21 cellular contexts compared by ENCODE assay signal in genomic region chr21:35481005-35481404, GRCh38.
A peak's percentile ranks its signal among the peaks of the same experiment; 100 is the strongest.
DNase-seq lines count a peak whose midpoint lies in the region; FAIRE-seq and TF ChIP-seq lines count a peak whose summit lies in the region.
"Had no signal": no experiment of that assay in that cellular context is flagged by ENCODE, and none has a peak within 500 bp of the region (broad histone marks: within the 10 kb centered on the region; RNA-seq: fewer than 3 reads in every experiment).

No MANE protein-coding gene starts in this region.

- H3K9me3 ChIP-seq in astrocyte (ENCODE audit: insufficient read depth, low read depth, low read length) (no peaks in the 10 kb centered on the region), small intestine (ENCODE audit: control insufficient read depth, low read depth) (no peaks in the 10 kb centered on the region)
- H3K9me3 ChIP-seq: Caco-2 had no signal

- peaks cover 14% of the 10 kb centered on the region for H3K4me1 ChIP-seq in astrocyte (ENCODE audit: insufficient read depth, low read length)
- no peaks in the 10 kb centered on the region for H3K4me1 ChIP-seq in small intestine (ENCODE audit: control insufficient read depth in 2 of 2, insufficient read depth in 1 of 2, low read depth in 1 of 2, low read length in 1 of 2)
- H3K4me1 ChIP-seq: Caco-2 had no signal

- no peak overlapping the region for H3K4me3 Mint-ChIP-seq in activated CD4-positive, alpha-beta T cell treated with anti-CD3 and anti-CD28 coated beads, Interleukin-2, amount 10 ng/mL, durations not matched to agents 24 days and 14 days
- H3K4me3 Mint-ChIP-seq in astrocyte (ENCODE audit: unreplicated experiment): no peak overlapping the region
- H3K4me3 Mint-ChIP-seq: B cell; CD4-positive, CD25-positive, alpha-beta regulatory T cell; CD8-positive, alpha-beta T cell; GM23338; H9 had no signal

- TF ChIP-seq CTCF in astrocyte (IDR thresholded peaks at IDR 0.05; ENCODE audit: insufficient read depth, low read depth, low read length): no peak

- peaks cover 23% of the 10 kb centered on the region for H3K4me1 Mint-ChIP-seq in activated CD4-positive, alpha-beta T cell treated with anti-CD3 and anti-CD28 coated beads, Interleukin-2, amount 10 ng/mL, durations not matched to agents 24 days and 14 days
- peaks cover 24% of the 10 kb centered on the region for H3K4me1 Mint-ChIP-seq in astrocyte (ENCODE audit: low read depth, unreplicated experiment)

- H3K27me3 ChIP-seq in astrocyte (ENCODE audit: insufficient read depth, low read length) (no peaks in the 10 kb centered on the region), small intestine (ENCODE audit: control insufficient read depth in 2 of 2, insufficient read depth in 2 of 2, low read length in 2 of 2) (no peaks in the 10 kb centered on the region)
- H3K27me3 ChIP-seq: BLaER1 had no signal

- peak; percentile 41 for DNase-seq in activated CD4-positive, alpha-beta T cell treated with anti-CD3 and anti-CD28 coated beads, Interleukin-2, amount 10 ng/mL, durations not matched to agents 24 days and 14 days
- DNase-seq in activated CD4-positive, alpha-beta T cell treated with anti-CD3 and anti-CD28 coated beads for 4 hours: no peak
- DNase-seq in astrocyte (ENCODE audit: low read depth) (no peak), small intestine (peak; percentile 25), putamen (ENCODE audit: low spot score) (no peak)
- DNase-seq in activated CD8-positive, alpha-beta memory T cell treated with anti-CD3 and anti-CD28 coated beads for 24 hours: no peak
- DNase-seq: Caco-2; CD4-positive, CD25-positive, alpha-beta regulatory T cell; CD8-positive, alpha-beta T cell; DMS153; EL; GDM1; H9 had no signal

- WGBS in small intestine, 3 donors: 68 to 86% (median 76%) methylated on average over 6 of the region's 6 CpGs

- no peak overlapping the region for H3K4me3 ChIP-seq in astrocyte (ENCODE audit: insufficient read depth, low read depth, low read length)
- no peak overlapping the region for H3K4me3 ChIP-seq in small intestine (ENCODE audit: low read depth in 1 of 2, low read length in 2 of 2)
- H3K4me3 ChIP-seq: BLaER1, GM12878, GM23338 had no signal

- FAIRE-seq in astrocyte (lab: Jason Lieb, UNC): no peak
- FAIRE-seq in small intestine (lab: Jason Lieb, UNC): no peak
- FAIRE-seq: A204.1, GM12878, GM19239 had no signal

- H3K9ac ChIP-seq in astrocyte (ENCODE audit: low read length): no peak overlapping the region
- H3K9ac ChIP-seq: BLaER1 had no signal

- H3K36me3 ChIP-seq in astrocyte (ENCODE audit: insufficient read depth, low read length): no peaks in the 10 kb centered on the region
- no peaks in the 10 kb centered on the region for H3K36me3 ChIP-seq in small intestine (ENCODE audit: control insufficient read depth in 2 of 2, insufficient read depth in 2 of 2, low read length in 2 of 2)
- H3K36me3 ChIP-seq: BLaER1 had no signal

- no peak overlapping the region for H3K4me2 ChIP-seq in astrocyte (ENCODE audit: low read length)
- H3K4me2 ChIP-seq: BLaER1, GM23338 had no signal

- no peaks in the 10 kb centered on the region for H3K79me2 ChIP-seq in astrocyte (ENCODE audit: insufficient read depth, low read length)

- intact Hi-C loops in activated CD4-positive, alpha-beta T cell treated with anti-CD3 and anti-CD28 coated beads, Interleukin-2, amount 10 ng/mL, durations not matched to agents 24 days and 14 days (cut with micrococcal nuclease): no loop called here

- no peaks in the 10 kb centered on the region for H4K20me1 ChIP-seq in astrocyte (ENCODE audit: insufficient read depth, low read length)
- H4K20me1 ChIP-seq: BLaER1 had no signal

- H3K27ac ChIP-seq in astrocyte (ENCODE audit: low read depth, low read length): no peak overlapping the region
- no peak overlapping the region for H3K27ac ChIP-seq in small intestine (ENCODE audit: low read depth in 1 of 2, low read length in 1 of 2)
- H3K27ac ChIP-seq: 22Rv1, BLaER1, C4-2B had no signal

- no peak overlapping the region for H3K27ac Mint-ChIP-seq in activated CD4-positive, alpha-beta T cell treated with anti-CD3 and anti-CD28 coated beads, Interleukin-2, amount 10 ng/mL, durations not matched to agents 24 days and 14 days
- no peak overlapping the region for H3K27ac Mint-ChIP-seq in astrocyte (ENCODE audit: unreplicated experiment)
- H3K27ac Mint-ChIP-seq: B cell; CD4-positive, CD25-positive, alpha-beta regulatory T cell; CD8-positive, alpha-beta T cell; GM23338 had no signal

- H3K9me3 Mint-ChIP-seq in activated CD4-positive, alpha-beta T cell treated with anti-CD3 and anti-CD28 coated beads, Interleukin-2, amount 10 ng/mL, durations not matched to agents 24 days and 14 days: peaks cover 31% of the 10 kb centered on the region
- H3K9me3 Mint-ChIP-seq in astrocyte (ENCODE audit: unreplicated experiment): peaks cover 4% of the 10 kb centered on the region

- peak overlapping the region; percentile 13 for H2AFZ ChIP-seq in astrocyte (ENCODE audit: low read depth, low read length)
- H2AFZ ChIP-seq: GM23338 had no signal

- H3K36me3 Mint-ChIP-seq in activated CD4-positive, alpha-beta T cell treated with anti-CD3 and anti-CD28 coated beads, Interleukin-2, amount 10 ng/mL, durations not matched to agents 24 days and 14 days (ENCODE audit: low read depth): peaks cover 10% of the 10 kb centered on the region
- no peaks in the 10 kb centered on the region for H3K36me3 Mint-ChIP-seq in astrocyte (ENCODE audit: low read depth, unreplicated experiment)
- H3K36me3 Mint-ChIP-seq: CD4-positive, CD25-positive, alpha-beta regulatory T cell; CD8-positive, alpha-beta T cell had no signal

- peaks cover 3% of the 10 kb centered on the region for H3K27me3 Mint-ChIP-seq in activated CD4-positive, alpha-beta T cell treated with anti-CD3 and anti-CD28 coated beads, Interleukin-2, amount 10 ng/mL, durations not matched to agents 24 days and 14 days
- H3K27me3 Mint-ChIP-seq in astrocyte (ENCODE audit: low read depth, unreplicated experiment): peaks cover 11% of the 10 kb centered on the region

Comparison
In these comparisons a context has a peak if more than half of its experiments do, and no peak if none do; other contexts are left out.
1. DNase-seq: peak in activated CD4-positive, alpha-beta T cell treated with anti-CD3 and anti-CD28 coated beads, Interleukin-2, amount 10 ng/mL, durations not matched to agents 24 days and 14 days (single experiment) and small intestine (single experiment); none in activated CD4-positive, alpha-beta T cell treated with anti-CD3 and anti-CD28 coated beads for 4 hours (0 of 2), astrocyte (single experiment), putamen (single experiment) and activated CD8-positive, alpha-beta memory T cell treated with anti-CD3 and anti-CD28 coated beads for 24 hours (single experiment).